Comparison of ENCODE assay signal across 17 cellular contexts in genomic region chr6:169008641-169009040, GRCh38.
A peak's percentile ranks its signal among the peaks of the same experiment; 100 is the strongest.
DNase-seq lines count a peak whose midpoint lies in the region; ATAC-seq, FAIRE-seq and TF ChIP-seq lines count a peak whose summit lies in the region.
"Had no signal": no experiment of that assay in that cellular context is flagged by ENCODE, and none has a peak within 500 bp of the region (broad histone marks: within the 10 kb centered on the region; RNA-seq: fewer than 3 reads in every experiment).

No MANE protein-coding gene starts in this region.

- TF ChIP-seq POLR2A in H1 (IDR thresholded peaks at IDR 0.05; ENCODE audit: control extremely low read depth in 1 of 2, low read depth in 2 of 2, low read length in 2 of 2) (no peak), HepG2 (IDR thresholded peaks at IDR 0.05; ENCODE audit: insufficient read depth in 1 of 2, low read depth in 2 of 2, low read length in 2 of 2) (no peak)

- CTCF ChIA-PET in H1 (lab: Charles Lee; ENCODE audit: partially characterized antibody): interaction anchor here (1.1 to 1.3 kb wide), 2 partner anchors 16 to 17 kb away, joined by 3 to 4 read pairs; no protein-coding TSS in a partner anchor
- CTCF ChIA-PET in HepG2 (lab: Yijun Ruan, JAX; ENCODE audit: low intra/inter-chr PET ratio, low total read pairs): no interaction called here

- TF ChIP-seq EP300 in H1 (IDR thresholded peaks at IDR 0.05; ENCODE audit: borderline replicate concordance in 1 of 2, low read depth in 2 of 2, low read length in 2 of 2) (no peak), HepG2 (IDR thresholded peaks at IDR 0.05; ENCODE audit: low read depth in 2 of 2, low read length in 2 of 2) (no peak), HepG2 (CRISPR knock-in tag; IDR thresholded peaks at IDR 0.05; ENCODE audit: borderline replicate concordance) (no peak)

- in situ Hi-C loops in HepG2 (cut with HindIII; ENCODE audit: extremely low pct_ligation_motif_present, low pct_unique_long_range_greater_than_20kb): no loop called here

- no peak overlapping the region for H4K8ac ChIP-seq in H1 (ENCODE audit: extremely low read depth, insufficient read depth, low read length)

- peak overlapping the region; percentile 70 for H2BK120ac ChIP-seq in H1 (replicated peaks; ENCODE audit: low read depth, low read length)

- no peak overlapping the region for H4K91ac ChIP-seq in H1 (replicated peaks; ENCODE audit: insufficient read length, low read length)

- H2BK15ac ChIP-seq in H1 (ENCODE audit: low read length): no peak overlapping the region

- H3K79me1 ChIP-seq in H1 (ENCODE audit: low read depth, low read length): no peaks in the 10 kb centered on the region

- H3K4me2 ChIP-seq in H1 (ENCODE audit: insufficient read depth in 1 of 2, low read depth in 2 of 2, low read length in 2 of 2): no peak overlapping the region
- no peak overlapping the region for H3K4me2 ChIP-seq in HepG2 (ENCODE audit: low read depth, low read length)

- no peak overlapping the region for H2BK5ac ChIP-seq in H1 (ENCODE audit: low read depth, low read length)

- TF ChIP-seq CTCF in H1 (IDR thresholded peaks at IDR 0.05; ENCODE audit: control extremely low read depth in 1 of 3, insufficient read depth in 1 of 3, low read depth in 1 of 3, low read length in 3 of 3) (peak in 1 of 3 experiments; percentile 28; a peak in 1 of 4 replicates), foreskin fibroblast (IDR thresholded peaks at IDR 0.05; ENCODE audit: low read depth, low read length) (no peak), HepG2 (CRISPR knock-in tag; IDR thresholded peaks at IDR 0.05) (no peak)

- no peak overlapping the region for H3K9ac ChIP-seq in H1 (replicated peaks in 1 of 4; ENCODE audit: extremely low read depth in 1 of 4, low read depth in 3 of 4, low read length in 3 of 4)
- no peak overlapping the region for H3K9ac ChIP-seq in HepG2 (ENCODE audit: insufficient read depth, low read depth, low read length)

- no peak overlapping the region for H3K27ac ChIP-seq in H1 (ENCODE audit: low read depth, low read length)
- H3K27ac ChIP-seq in HepG2 (ENCODE audit: extremely low read length, insufficient read depth, low read length): no peak overlapping the region
- H3K27ac ChIP-seq: right atrium auricular region had no signal

- 0 out of 2 replicates have a peak, but pooled peaks cover 2% of the 10 kb centered on the region for H3K23me2 ChIP-seq in H1 (ENCODE audit: low read depth, low read length)

- no peak overlapping the region for H4K5ac ChIP-seq in H1 (ENCODE audit: insufficient read length, low read depth, low read length)

- 0 out of 2 replicates have a peak overlapping the region, but pooled peaks have one; percentile 94 for H2BK20ac ChIP-seq in H1 (ENCODE audit: low read length)

- no peak overlapping the region for H2BK12ac ChIP-seq in H1 (ENCODE audit: low read depth, low read length)

- H3K4me1 ChIP-seq in H1 (replicated peaks in 1 of 4; ENCODE audit: control insufficient read depth in 3 of 4, insufficient read depth in 4 of 4, low read length in 3 of 4) (peaks cover 2 to 4% (median 4%) of the 10 kb centered on the region in 4 experiments; a peak in 6 of 7 replicates), HepG2 (ENCODE audit: insufficient read depth, low read length) (no peaks in the 10 kb centered on the region)
- H3K4me1 ChIP-seq: right atrium auricular region had no signal

- H3K56ac ChIP-seq in H1 (replicated peaks; ENCODE audit: insufficient read length, low read depth, low read length): no peak overlapping the region

- DNase-seq in Ammon's horn (ENCODE audit: low spot score) (peak; percentile 45), M059J (ENCODE audit: low read depth) (peak; percentile 66), NCI-H345 treated with DMSO at 0.1 percent for 48 hours (lab: John Stamatoyannopoulos, UW; ENCODE audit: unreplicated experiment) (peak; percentile 79), H1 (ENCODE audit: low read depth in 1 of 2, low spot score in 2 of 2) (no peak), foreskin fibroblast (no peak), GM19240 (ENCODE audit: insufficient read length, low spot score) (no peak), SHP77 treated with DMSO at 0.1 percent for 48 hours (lab: John Stamatoyannopoulos, UW) (no peak), HepG2 (ENCODE audit: low spot score) (no peak)
- DNase-seq: activated B cell treated with CpG ODN at 0.5 μM for 24 hours; activated T-cell treated with anti-CD3 and anti-CD28 coated beads, Interleukin-2, amount 50 U/mL, for 4 hours; amniotic stem cell; dermis blood vessel endothelial cell; DND-41; H9; kidney glomerular epithelial cell had no signal

- TF ChIP-seq RAD21 in H1 (IDR thresholded peaks at IDR 0.05 in 1 of 2, conservative IDR thresholded peaks at IDR 0.05 in 1 of 2; ENCODE audit: low read depth in 2 of 2, low read length in 2 of 2): peak; percentile 6 to 41; a peak in 2 of 4 replicates
- no peak for TF ChIP-seq RAD21 in HepG2 (CRISPR knock-in tag; IDR thresholded peaks at IDR 0.05)

- POLR2A ChIA-PET in H1 (lab: Charles Lee; ENCODE audit: partially characterized antibody): no interaction called here
- POLR2A ChIA-PET in HepG2 (lab: Yijun Ruan, JAX): no interaction called here

- H3K79me2 ChIP-seq in H1 (ENCODE audit: control insufficient read depth in 1 of 2, insufficient read depth in 2 of 2, low read length in 2 of 2) (no peaks in the 10 kb centered on the region), HepG2 (ENCODE audit: insufficient read depth, low read length) (no peaks in the 10 kb centered on the region)

- no peak overlapping the region for H3K4me3 ChIP-seq in H1 (ENCODE audit: extremely low read depth in 1 of 4, insufficient read depth in 2 of 4, low read depth in 3 of 4, low read length in 4 of 4)
- H3K4me3 ChIP-seq in foreskin fibroblast (ENCODE audit: low read depth in 1 of 2, low read length in 2 of 2): no peak overlapping the region
- no peak overlapping the region for H3K4me3 ChIP-seq in HepG2 (replicated peaks in 1 of 3; ENCODE audit: insufficient read depth in 1 of 3, low read depth in 2 of 3, low read length in 3 of 3)
- H3K4me3 ChIP-seq: gastroesophageal sphincter, right atrium auricular region had no signal

- H3K4ac ChIP-seq in H1 (replicated peaks; ENCODE audit: insufficient read length, low read depth, low read length): no peak overlapping the region

- H3K27me3 ChIP-seq in H1 (replicated peaks in 1 of 4; ENCODE audit: control insufficient read depth in 3 of 4, extremely low read depth in 1 of 4, insufficient read depth in 3 of 4, low read length in 3 of 4): no peaks in the 10 kb centered on the region
- H3K27me3 ChIP-seq in HepG2 (ENCODE audit: control insufficient read depth in 1 of 2, insufficient read depth in 2 of 2, low read length in 2 of 2): peaks cover 0 to 5% of the 10 kb centered on the region in 2 experiments; a peak in 1 of 5 replicates
- H3K27me3 ChIP-seq: gastroesophageal sphincter, right atrium auricular region had no signal

- H3K23ac ChIP-seq in H1 (ENCODE audit: insufficient read length): no peak overlapping the region

- ATAC-seq in HepG2: no peak
- ATAC-seq: activated T-cell treated with anti-CD3 and anti-CD28 coated beads, Interleukin-2, amount 50 U/mL, for 4 hours; gastroesophageal sphincter had no signal

- BruUV-seq in HepG2 (replicated peaks; lab: Mats Ljungman, UMichigan): no TSS peak

- H2AFZ ChIP-seq in H1 (ENCODE audit: low read length) (no peak overlapping the region), HepG2 (ENCODE audit: low read length) (no peak overlapping the region)

- H3K9me3 ChIP-seq in H1 (ENCODE audit: insufficient read depth in 2 of 2, low read depth in 1 of 2, low read length in 1 of 2) (peaks cover 3 to 7% of the 10 kb centered on the region in 2 experiments; a peak in 1 of 4 replicates), HepG2 (ENCODE audit: low read length) (no peaks in the 10 kb centered on the region)
- H3K9me3 ChIP-seq: gastroesophageal sphincter, right atrium auricular region had no signal

- no peak overlapping the region for H3K18ac ChIP-seq in H1 (ENCODE audit: extremely low read depth, low read length)

- H3K36me3 ChIP-seq in H1 (ENCODE audit: control insufficient read depth in 2 of 4, insufficient read depth in 4 of 4, low read length in 3 of 4) (peaks cover 0 to 17% (median 0%) of the 10 kb centered on the region in 4 experiments; a peak in 2 of 8 replicates), HepG2 (replicated peaks in 1 of 2; ENCODE audit: control insufficient read depth in 1 of 2, insufficient read depth in 2 of 2, low read length in 2 of 2) (no peaks in the 10 kb centered on the region)
- H3K36me3 ChIP-seq: gastroesophageal sphincter, right atrium auricular region had no signal

- H3K14ac ChIP-seq in H1 (ENCODE audit: insufficient read length): no peak overlapping the region

- FAIRE-seq in H1 (lab: Jason Lieb, UNC): peak; percentile 78
- no peak for FAIRE-seq in HepG2 (lab: Jason Lieb, UNC)

- H2AK5ac ChIP-seq in H1 (ENCODE audit: low read depth, low read length): no peak overlapping the region

- intact Hi-C loops in HepG2 (cut with micrococcal nuclease; ENCODE audit: unreplicated experiment): no loop called here

- no peaks in the 10 kb centered on the region for H4K20me1 ChIP-seq in H1 (replicated peaks in 1 of 2; ENCODE audit: control insufficient read depth in 1 of 2, insufficient read depth in 2 of 2, low read length in 2 of 2)
- no peaks in the 10 kb centered on the region for H4K20me1 ChIP-seq in HepG2 (ENCODE audit: insufficient read depth, low read length)

- WGBS in H1 (ENCODE audit: extremely low coverage in 1 of 2, insufficient coverage in 1 of 2, insufficient read length in 1 of 2, insufficient replicate concordance in 2 of 2, low coverage in 1 of 2, low lambda C conversion rate in 2 of 2, missing lambda C conversion rate in 1 of 2), 2 experiments: 58% methylated on average over 3 of the region's 3 CpGs; no CpG with 5 or more reads in 1 of the 2 experiments
- WGBS in HepG2 (ENCODE audit: low lambda C conversion rate): 7% methylated on average over 3 of the region's 3 CpGs

TF ChIP-seq in H1, 55 proteins besides CTCF, POLR2A, EP300 and RAD21 (continues in another document):
- TF ChIP-seq SP4 (IDR thresholded peaks at IDR 0.05; ENCODE audit: low read length) (no peak), FOSL1 (IDR thresholded peaks at IDR 0.05; ENCODE audit: insufficient read depth, low read depth, low read length) (no peak), TEAD4 (IDR thresholded peaks at IDR 0.05; ENCODE audit: low read depth, low read length) (no peak), KDM4A (IDR thresholded peaks at IDR 0.05; ENCODE audit: low read depth, low read length, severe bottlenecking) (no peak), POU5F1 (IDR thresholded peaks at IDR 0.05; ENCODE audit: low read depth, low read length) (peak; percentile 43; the same call in 1 of the 2 replicates)

TF ChIP-seq in HepG2, 621 proteins besides CTCF, POLR2A, EP300 and RAD21 (continues in another document):
- TF ChIP-seq MLLT10 (CRISPR knock-in tag; IDR thresholded peaks at IDR 0.05) (no peak), NFYC (CRISPR knock-in tag; IDR thresholded peaks at IDR 0.05) (no peak), FOSL2 (CRISPR knock-in tag; IDR thresholded peaks at IDR 0.05) (no peak), MAX (IDR thresholded peaks at IDR 0.05) (no peak)

Comparison
In these comparisons a context has a peak if more than half of its experiments do, and no peak if none do; other contexts are left out.
1. DNase-seq: peak in Ammon's horn (single experiment), M059J (single experiment) and NCI-H345 treated with DMSO at 0.1 percent for 48 hours (single experiment); none in H1 (0 of 2), foreskin fibroblast (0 of 2), GM19240 (single experiment), SHP77 treated with DMSO at 0.1 percent for 48 hours (single experiment) and HepG2 (single experiment).